19 cellular contexts compared by ENCODE assay signal in the genomic region with DNA sequence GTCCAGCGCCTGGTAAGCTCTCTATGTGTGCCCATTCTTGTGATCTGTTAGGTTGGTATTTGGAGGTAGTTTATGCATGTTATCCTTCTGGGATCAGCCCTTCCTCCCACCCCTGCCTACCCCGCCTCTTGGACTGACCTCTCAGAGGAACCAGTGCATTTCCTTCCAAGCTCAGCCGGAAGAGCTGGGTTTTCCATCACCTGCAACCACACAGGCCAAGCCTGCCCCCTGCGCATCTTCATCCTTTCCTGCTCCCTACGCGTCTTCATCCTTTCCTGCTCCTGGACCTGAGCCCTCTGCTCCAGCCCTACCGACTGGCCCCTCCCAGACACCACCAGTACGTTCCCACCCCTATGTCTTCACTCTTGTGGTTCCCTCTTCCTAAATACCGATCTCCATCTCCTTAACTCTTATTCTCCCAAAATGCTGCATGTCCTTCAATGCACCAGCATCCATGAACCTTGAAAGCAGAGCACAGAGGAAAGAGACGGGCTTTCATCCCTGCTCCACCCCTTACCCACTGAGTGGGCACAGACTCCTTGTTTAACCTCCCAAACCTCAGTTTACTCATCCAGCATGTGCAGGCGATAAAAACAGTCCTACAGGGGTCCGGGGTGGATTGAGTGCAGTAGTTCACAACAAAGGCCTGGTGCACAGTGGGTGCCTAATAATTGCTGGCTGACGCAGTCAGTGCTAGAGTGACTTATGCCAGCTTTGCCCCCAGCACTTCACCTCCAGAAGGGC.
"Had no signal": no experiment of that assay in that cellular context is flagged by ENCODE, and none has a peak within 500 bp of the region (broad histone marks: within the 10 kb centered on the region; RNA-seq: fewer than 3 reads in every experiment).

No MANE protein-coding gene starts in this region.

- H3K27ac ChIP-seq: cardiac muscle cell, left lung, right lobe of liver, transverse colon had no signal

- ATAC-seq: activated CD4-positive, alpha-beta T cell treated with anti-CD3 and anti-CD28 coated beads for 36 hours; right lobe of liver; stimulated activated naive B cell treated with anti-CD40 and anti-IgM and Interleukin-4, amounts not matched to agents 10 μg/mL and 1 μg/mL and 100 μg/mL, for 72 hours had no signal

- H3K4me1 ChIP-seq: right lobe of liver had no signal

- H3K36me3 ChIP-seq: cardiac muscle cell, left lung, right lobe of liver, transverse colon had no signal

- H3K27me3 ChIP-seq: cardiac muscle cell, right lobe of liver, transverse colon had no signal

- H3K4me3 ChIP-seq: cardiac muscle cell, left lung, right lobe of liver, transverse colon had no signal

- DNase-seq: activated B cell treated with CpG ODN at 0.5 μM for 24 hours; activated CD4-positive, alpha-beta T cell treated with anti-CD3 and anti-CD28 coated beads for 36 hours; activated CD4-positive, alpha-beta T cell treated with anti-CD3 and anti-CD28 coated beads, Interleukin-2, amount 50 U/mL, for 4 hours; activated effector memory CD4-positive, alpha-beta T cell treated with Interleukin-2 at 50 U/mL for 16 hours; activated naive CD4-positive, alpha-beta T cell treated with anti-CD3 and anti-CD28 coated beads for 36 hours; activated T-cell treated with anti-CD3 and anti-CD28 coated beads, Interleukin-2, amount 50 U/mL, for 48 hours; foreskin fibroblast; kidney glomerular epithelial cell; left lung; mammary epithelial cell; occipital lobe; posterior cingulate gyrus; right lobe of liver; small intestine; stimulated activated CD4-positive, alpha-beta T cell treated with anti-CD3 and anti-CD28 coated beads, Interleukin-15, amount 100 ng/mL, for 24 hours; stimulated activated naive B cell treated with anti-CD40 and anti-IgM and Interleukin-4, amounts not matched to agents 10 μg/mL and 1 μg/mL and 100 μg/mL, for 72 hours; T1000; transverse colon had no signal

- H3K9me3 ChIP-seq: right lobe of liver, transverse colon had no signal
